Comparison of ENCODE assay signal across 7 cellular contexts in the genomic region with DNA sequence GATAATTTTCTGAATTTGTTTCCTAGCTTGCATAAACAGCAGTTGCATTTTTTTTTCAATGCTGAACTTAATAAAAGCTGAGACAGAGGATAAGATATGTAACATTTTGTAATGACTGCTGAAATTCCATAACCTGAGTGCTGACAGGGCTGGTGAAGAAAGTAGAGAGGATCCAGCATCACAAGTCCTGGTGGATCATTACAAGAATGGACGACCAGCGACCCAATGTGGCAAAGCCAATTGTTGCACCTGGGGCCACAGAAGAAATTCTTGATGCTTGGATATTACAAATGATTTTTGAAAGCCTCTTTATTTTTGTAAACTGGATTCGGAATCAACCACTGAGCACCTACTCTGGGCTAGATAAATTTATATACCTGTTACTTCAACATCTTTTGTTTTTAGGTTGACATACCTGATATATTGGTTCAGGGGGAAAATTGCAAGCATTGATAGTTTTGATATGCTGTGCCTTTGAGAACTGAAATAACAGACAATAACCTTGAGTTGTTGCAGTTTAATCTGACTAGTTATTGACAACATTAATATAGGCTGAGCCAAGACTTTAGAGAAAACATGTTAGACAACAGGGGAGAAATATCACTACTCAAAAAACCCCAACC. TPM values are rescaled to one million over a fixed set of nuclear protein-coding genes. Genes with fewer than 3 reads are reported as not detected.
A peak's percentile ranks its signal among the peaks of the same experiment; 100 is the strongest.
DNase-seq lines count a peak whose midpoint lies in the region; ATAC-seq, FAIRE-seq and TF ChIP-seq lines count a peak whose summit lies in the region.

No MANE protein-coding gene starts in this region.

- TF ChIP-seq CTCF in MM.1S (IDR thresholded peaks at IDR 0.05; ENCODE audit: low read length) (peak; percentile 96), GM12878 (IDR thresholded peaks at IDR 0.05 in 2 of 3, conservative IDR thresholded peaks at IDR 0.05 in 1 of 3; ENCODE audit: control insufficient read depth in 2 of 3, extremely low read depth in 1 of 3, insufficient read depth in 1 of 3, low read depth in 3 of 3, low read length in 3 of 3) (peak; percentile 82 to 90 (median 82))

- TF ChIP-seq EP300 in GM12878 (IDR thresholded peaks at IDR 0.05; ENCODE audit: borderline replicate concordance in 1 of 2, control insufficient read depth in 1 of 2, low read depth in 2 of 2, low read length in 2 of 2), result no peak

- H3K36me3 ChIP-seq in MM.1S (replicated peaks; ENCODE audit: insufficient read depth, low read length) (no peaks in the 10 kb centered on the region), GM12878 (ENCODE audit: control insufficient read depth in 2 of 2, insufficient read depth in 2 of 2, low read length in 1 of 2) (no peaks in the 10 kb centered on the region)

- H3K27ac ChIP-seq in MM.1S (ENCODE audit: low read length), result no peak overlapping the region
- no peak overlapping the region for H3K27ac ChIP-seq in GM12878 (ENCODE audit: control insufficient read depth, insufficient read depth)

- SMC1A ChIA-PET in GM12878 (lab: Charles Lee; ENCODE audit: uncharacterized antibody, unreplicated experiment), result interaction anchor here (0.9 to 1.6 kb wide), 8 partner anchors 143 to 1123 kb away, joined by 3 to 7 read pairs (median 4); no protein-coding TSS in a partner anchor

- H3K4me3 ChIP-seq in MM.1S (ENCODE audit: low read length), result no peak overlapping the region
- no peak overlapping the region for H3K4me3 ChIP-seq in GM12878

- in situ Hi-C loops in SK-MEL-5 (cut with HindIII; ENCODE audit: low pct_unique_long_range_greater_than_20kb, low sequenced_read_pairs), result no loop called here
- in situ Hi-C loops in GM12878 (cut with MboI), result loop anchor here (25.0 kb wide), 1 partner anchor 1122 kb away; no protein-coding TSS in a partner anchor

- H3K4me1 ChIP-seq in MM.1S (ENCODE audit: low read length) (0 out of 2 replicates have a peak, but pooled peaks cover under 1% of the 10 kb centered on the region), GM12878 (ENCODE audit: control insufficient read depth, insufficient read depth, low read length) (no peaks in the 10 kb centered on the region)

- DNase-seq in GM03348 (ENCODE audit: low spot score), result peak; percentile 82
- peak; percentile 87 for DNase-seq in MM.1S
- peak; percentile 87 for DNase-seq in SK-MEL-5 (ENCODE audit: low read depth, low spot score)
- peak; percentile 12 for DNase-seq in GM12878 (ENCODE audit: low read depth, low spot score)
- DNase-seq in iPS-NIHi7 (ENCODE audit: extremely low spot score), result peak; percentile 67
- peak in 2 of 3 donors; percentile 26 to 41 for DNase-seq in stimulated activated CD4-positive, alpha-beta T cell treated with anti-CD3 and anti-CD28 coated beads, Interleukin-12 subunit alpha, Interleukin-12 subunit beta, amount 100 ng/mL, for 48 hours (ENCODE audit: low read depth in 2 of 3, low spot score in 1 of 3)
- DNase-seq in GOT3 (lab: John Stamatoyannopoulos, UW), result no peak

- H3K79me2 ChIP-seq in MM.1S (ENCODE audit: low read length) (peaks cover 7% of the 10 kb centered on the region), GM12878 (ENCODE audit: control insufficient read depth, insufficient read depth, low read length) (peaks cover 8% of the 10 kb centered on the region)

- RAD21 ChIA-PET in GM12878 (lab: Charles Lee; ENCODE audit: unreplicated experiment), result interaction anchor here (0.6 to 1.7 kb wide), 5 partner anchors 112 to 543 kb away, joined by 3 to 6 read pairs (median 4); no protein-coding TSS in a partner anchor

- peak; percentile 84 for FAIRE-seq in GM12878 (lab: Jason Lieb, UNC)

- peak; percentile 97 for TF ChIP-seq RAD21 in GM12878 (IDR thresholded peaks at IDR 0.05; ENCODE audit: insufficient read depth, low read depth, low read length)

- POLR2A ChIA-PET in GM12878 (lab: Charles Lee), result interaction anchor here (0.6 kb wide), 1 partner anchor 26 kb away, joined by 3 read pairs; no protein-coding TSS in a partner anchor

- H3K9me3 ChIP-seq in MM.1S (replicated peaks; ENCODE audit: insufficient read depth, low read length) (no peaks in the 10 kb centered on the region), GM12878 (replicated peaks; ENCODE audit: control insufficient read depth, insufficient read depth, low read length) (no peaks in the 10 kb centered on the region)

- no peaks in the 10 kb centered on the region for H4K20me1 ChIP-seq in MM.1S (ENCODE audit: insufficient read depth, low read length)
- H4K20me1 ChIP-seq in GM12878 (ENCODE audit: control insufficient read depth, insufficient read depth), result no peaks in the 10 kb centered on the region

- no peaks in the 10 kb centered on the region for H3K9me2 ChIP-seq in MM.1S (replicated peaks; ENCODE audit: insufficient read depth, low read length)

- intact Hi-C loops in GM12878 (cut with micrococcal nuclease; ENCODE audit: unreplicated experiment), result loop anchor here (2.0 to 10.0 kb wide), 4 partner anchors 112 to 1122 kb away; a partner anchor contains a TSS

- no TSS peak for BruUV-seq in GM12878 (replicated peaks; lab: Mats Ljungman, UMichigan)

- H3K9ac ChIP-seq in MM.1S (ENCODE audit: low read length) (no peak overlapping the region), GM12878 (ENCODE audit: control insufficient read depth, insufficient read depth, low read length) (no peak overlapping the region)

- TF ChIP-seq POLR2A in GM12878 (IDR thresholded peaks at IDR 0.05; ENCODE audit: low read depth, low read length), result no peak

- H3F3A ChIP-seq in MM.1S (ENCODE audit: insufficient read depth, low read length), result 0 out of 2 replicates have a peak, but pooled peaks cover 7% of the 10 kb centered on the region

- H3K27me3 ChIP-seq in MM.1S (replicated peaks; ENCODE audit: insufficient read depth, low read length), result no peaks in the 10 kb centered on the region
- H3K27me3 ChIP-seq in GM12878 (replicated peaks in 1 of 2; ENCODE audit: control insufficient read depth in 2 of 2, insufficient read depth in 2 of 2, low read length in 1 of 2), result no peaks in the 10 kb centered on the region; a peak in 1 of 4 replicates

- no peak for ATAC-seq in GM12878

- H2AFZ ChIP-seq in MM.1S (ENCODE audit: low read length) (no peak overlapping the region), GM12878 (ENCODE audit: control insufficient read depth, low read depth, low read length) (no peak overlapping the region)

- WGBS in GM12878 (ENCODE audit: insufficient coverage, insufficient replicate concordance, low lambda C conversion rate, missing lambda C conversion rate), result 2% methylated on average over 3 of the region's 3 CpGs

- CTCF ChIA-PET in GM12878 (lab: Yijun Ruan, JAX), result interaction anchor here (0.8 to 2.0 kb wide), 6 partner anchors 11 to 353 kb away, joined by 3 to 8 read pairs (median 4); no protein-coding TSS in a partner anchor

- H3K4me2 ChIP-seq in MM.1S (ENCODE audit: low read depth, low read length) (no peak overlapping the region), GM12878 (ENCODE audit: control insufficient read depth, insufficient read depth) (no peak overlapping the region)

RNA-seq across cellular contexts. Expression of a gene that starts 3.9 kb away (rescaled TPM):
- 84.5 and 90.1 TPM in 2 replicates for total RNA-seq in SK-MEL-5 (2014; rRNA removed; shearing (Covaris generic))
- 86.9 and 130 TPM in 2 replicates for polyA plus RNA-seq in SK-MEL-5 (2015; cell fraction: cytosol; rRNA removed)
- polyA plus RNA-seq in SK-MEL-5 (2015; cell fraction: nucleus; rRNA removed), result 212 and 249 TPM in 2 replicates
- total RNA-seq in GM12878 (2013; cell fraction: nucleolus; rRNA removed), result 31.3 and 31.4 TPM in 2 replicates
- total RNA-seq in GM12878 (2014; rRNA removed) (73.1 and 90.1 TPM in 2 replicates), GM12878 (2014; rRNA removed; fragmentation: Illumina TruSeq; extraction: Trizol) (74.2 and 77.3 TPM in 2 replicates), GM12878 (2021) (69.3 and 70.2 TPM in 2 replicates)
- polyA plus RNA-seq in GM12878 (2011; ENCODE audit: low read depth), result 52.6 TPM
- polyA plus RNA-seq in GM12878 (2011; rRNA removed) (113 and 154 TPM in 2 replicates), GM12878 (2014; fragmentation: Illumina TruSeq; extraction: Trizol) (109 and 140 TPM in 2 replicates), GM12878 (2014; fragmentation: Nextera tagmentation; extraction: Ambion mirVana) (100 to 1,000 TPM; 102 to 123 TPM), GM12878 (2014; rRNA removed) (86.7 and 89.8 TPM in 2 replicates), GM12878 (2016; fragmentation: Nextera tagmentation; extraction: Ambion mirVana) (100 to 1,000 TPM; 172 to 197 TPM)
- polyA plus RNA-seq in GM12878 (2011; cell fraction: cytosol; rRNA removed), result 58.0 and 70.8 TPM in 2 replicates
- 62.2 and 85.7 TPM in 2 replicates for polyA plus RNA-seq in GM12878 (2011; cell fraction: nucleus; rRNA removed)
- polyA plus RNA-seq in GM12878 (2012), result 40.5 and 48.1 TPM in 2 replicates
- 39.9 and 54.1 TPM in 2 replicates for polyA minus RNA-seq in GM12878 (2011; rRNA and poly(A)+ RNA removed)
- polyA minus RNA-seq in GM12878 (2011; cell fraction: cytosol; rRNA and poly(A)+ RNA removed), result 16.6 and 17.3 TPM in 2 replicates
- 16.9 and 33.5 TPM in 2 replicates for polyA minus RNA-seq in GM12878 (2011; cell fraction: nucleus; rRNA and poly(A)+ RNA removed)

RNA-seq across cellular contexts. Expression of a gene that starts 45.6 kb away (rescaled TPM):
- 61.5 and 65.0 TPM in 2 replicates for total RNA-seq in SK-MEL-5 (2014; rRNA removed; shearing (Covaris generic))
- 45.6 TPM in 2 replicates for polyA plus RNA-seq in SK-MEL-5 (2015; cell fraction: cytosol; rRNA removed)
- polyA plus RNA-seq in SK-MEL-5 (2015; cell fraction: nucleus; rRNA removed), result 24.1 and 27.0 TPM in 2 replicates
- total RNA-seq in GM12878 (2013; cell fraction: nucleolus; rRNA removed), result 7.4 and 8.6 TPM in 2 replicates
- 36.9 and 40.6 TPM in 2 replicates for total RNA-seq in GM12878 (2014; rRNA removed)
- total RNA-seq in GM12878 (2014; rRNA removed; fragmentation: Illumina TruSeq; extraction: Trizol), result 66.2 and 68.7 TPM in 2 replicates
- 44.7 and 49.8 TPM in 2 replicates for total RNA-seq in GM12878 (2021)
- polyA plus RNA-seq in GM12878 (2011; ENCODE audit: low read depth), result 16.0 TPM
- 75.2 and 104 TPM in 2 replicates for polyA plus RNA-seq in GM12878 (2011; rRNA removed)
- 25.0 and 25.8 TPM in 2 replicates for polyA plus RNA-seq in GM12878 (2011; cell fraction: cytosol; rRNA removed)
- polyA plus RNA-seq in GM12878 (2011; cell fraction: nucleus; rRNA removed), result 20.6 and 22.4 TPM in 2 replicates
- polyA plus RNA-seq in GM12878 (2012), result 24.0 and 31.4 TPM in 2 replicates
- polyA plus RNA-seq in GM12878 (2014; fragmentation: Illumina TruSeq; extraction: Trizol), result 72.7 and 85.2 TPM in 2 replicates
- 100 to 1,000 TPM; 215 to 237 TPM for polyA plus RNA-seq in GM12878 (2014; fragmentation: Nextera tagmentation; extraction: Ambion mirVana)
- polyA plus RNA-seq in GM12878 (2014; rRNA removed), result 43.7 and 51.9 TPM in 2 replicates
- 100 to 1,000 TPM; 117 to 118 TPM for polyA plus RNA-seq in GM12878 (2016; fragmentation: Nextera tagmentation; extraction: Ambion mirVana)
- 10.8 and 23.8 TPM in 2 replicates for polyA minus RNA-seq in GM12878 (2011; rRNA and poly(A)+ RNA removed)
- 10.8 and 11.9 TPM in 2 replicates for polyA minus RNA-seq in GM12878 (2011; cell fraction: cytosol; rRNA and poly(A)+ RNA removed)
- 4.6 and 5.6 TPM in 2 replicates for polyA minus RNA-seq in GM12878 (2011; cell fraction: nucleus; rRNA and poly(A)+ RNA removed)

RNA-seq across cellular contexts. Expression of a gene that starts 45.7 kb away (rescaled TPM):
- 359 and 373 TPM in 2 replicates for total RNA-seq in SK-MEL-5 (2014; rRNA removed; shearing (Covaris generic))
- 119 and 137 TPM in 2 replicates for polyA plus RNA-seq in SK-MEL-5 (2015; cell fraction: cytosol; rRNA removed)
- polyA plus RNA-seq in SK-MEL-5 (2015; cell fraction: nucleus; rRNA removed), result 124 and 163 TPM in 2 replicates
- total RNA-seq in GM12878 (2013; cell fraction: nucleolus; rRNA removed), result 41.6 and 43.8 TPM in 2 replicates
- total RNA-seq in GM12878 (2014; rRNA removed) (121 and 172 TPM in 2 replicates), GM12878 (2014; rRNA removed; fragmentation: Illumina TruSeq; extraction: Trizol) (125 and 130 TPM in 2 replicates), GM12878 (2021) (84.3 and 92.2 TPM in 2 replicates)
- 47.8 TPM for polyA plus RNA-seq in GM12878 (2011; ENCODE audit: low read depth)
- polyA plus RNA-seq in GM12878 (2011; rRNA removed) (82.0 and 181 TPM in 2 replicates), GM12878 (2014; fragmentation: Illumina TruSeq; extraction: Trizol) (107 and 117 TPM in 2 replicates), GM12878 (2014; fragmentation: Nextera tagmentation; extraction: Ambion mirVana) (100 to 1,000 TPM; 318 to 320 TPM), GM12878 (2014; rRNA removed) (99.3 and 127 TPM in 2 replicates), GM12878 (2016; fragmentation: Nextera tagmentation; extraction: Ambion mirVana) (100 to 1,000 TPM; 202 to 240 TPM)
- 20.7 and 24.3 TPM in 2 replicates for polyA plus RNA-seq in GM12878 (2011; cell fraction: cytosol; rRNA removed)
- 23.1 and 27.0 TPM in 2 replicates for polyA plus RNA-seq in GM12878 (2011; cell fraction: nucleus; rRNA removed)
- 83.8 and 105 TPM in 2 replicates for polyA plus RNA-seq in GM12878 (2012)
- 9.4 and 9.6 TPM in 2 replicates for polyA minus RNA-seq in GM12878 (2011; rRNA and poly(A)+ RNA removed)
- polyA minus RNA-seq in GM12878 (2011; cell fraction: cytosol; rRNA and poly(A)+ RNA removed), result 11.4 and 14.4 TPM in 2 replicates
- 4.4 and 6.9 TPM in 2 replicates for polyA minus RNA-seq in GM12878 (2011; cell fraction: nucleus; rRNA and poly(A)+ RNA removed)
